ENCODE assay signal across 1 cellular context in the genomic region with DNA sequence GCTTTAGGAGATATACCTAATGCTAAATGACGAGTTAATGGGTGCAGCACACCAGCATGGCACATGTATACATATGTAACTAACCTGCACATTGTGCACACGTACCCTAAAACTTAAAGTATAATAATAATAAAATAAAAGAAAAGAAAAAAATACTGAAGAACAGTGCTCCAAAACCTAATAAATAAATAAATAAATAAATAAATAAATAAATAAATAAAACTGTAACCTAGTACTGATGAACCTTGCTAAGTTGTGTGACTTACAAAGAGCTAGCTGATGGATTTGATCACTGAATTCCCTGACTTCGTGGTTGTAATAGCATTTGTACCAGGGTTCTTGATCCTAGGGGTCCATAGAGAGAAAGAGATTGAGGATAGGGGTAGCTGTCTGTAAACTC.
TF ChIP-seq lines count a peak whose summit lies in the region.

No MANE protein-coding gene starts in this region.

TF ChIP-seq in HEK293, 187 proteins besides CTCF, POLR2A, EP300 and RAD21 (continued from another document):
- TF ChIP-seq, protein P1, sequence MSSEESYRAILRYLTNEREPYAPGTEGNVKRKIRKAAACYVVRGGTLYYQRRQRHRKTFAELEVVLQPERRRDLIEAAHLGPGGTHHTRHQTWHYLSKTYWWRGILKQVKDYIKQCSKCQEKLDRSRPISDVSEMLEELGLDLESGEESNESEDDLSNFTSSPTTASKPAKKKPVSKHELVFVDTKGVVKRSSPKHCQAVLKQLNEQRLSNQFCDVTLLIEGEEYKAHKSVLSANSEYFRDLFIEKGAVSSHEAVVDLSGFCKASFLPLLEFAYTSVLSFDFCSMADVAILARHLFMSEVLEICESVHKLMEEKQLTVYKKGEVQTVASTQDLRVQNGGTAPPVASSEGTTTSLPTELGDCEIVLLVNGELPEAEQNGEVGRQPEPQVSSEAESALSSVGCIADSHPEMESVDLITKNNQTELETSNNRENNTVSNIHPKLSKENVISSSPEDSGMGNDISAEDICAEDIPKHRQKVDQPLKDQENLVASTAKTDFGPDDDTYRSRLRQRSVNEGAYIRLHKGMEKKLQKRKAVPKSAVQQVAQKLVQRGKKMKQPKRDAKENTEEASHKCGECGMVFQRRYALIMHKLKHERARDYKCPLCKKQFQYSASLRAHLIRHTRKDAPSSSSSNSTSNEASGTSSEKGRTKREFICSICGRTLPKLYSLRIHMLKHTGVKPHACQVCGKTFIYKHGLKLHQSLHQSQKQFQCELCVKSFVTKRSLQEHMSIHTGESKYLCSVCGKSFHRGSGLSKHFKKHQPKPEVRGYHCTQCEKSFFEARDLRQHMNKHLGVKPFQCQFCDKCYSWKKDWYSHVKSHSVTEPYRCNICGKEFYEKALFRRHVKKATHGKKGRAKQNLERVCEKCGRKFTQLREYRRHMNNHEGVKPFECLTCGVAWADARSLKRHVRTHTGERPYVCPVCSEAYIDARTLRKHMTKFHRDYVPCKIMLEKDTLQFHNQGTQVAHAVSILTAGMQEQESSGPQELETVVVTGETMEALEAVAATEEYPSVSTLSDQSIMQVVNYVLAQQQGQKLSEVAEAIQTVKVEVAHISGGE (tag by site-specific recombination; conservative IDR thresholded peaks at IDR 0.05; ENCODE audit: low read depth), result peak; percentile 73
- TF ChIP-seq ZNF629 (tag by site-specific recombination; IDR thresholded peaks at IDR 0.05) (0 out of 2 replicates have a peak, but pooled peaks have one; percentile 22), ZNF266 (tag by site-specific recombination; IDR thresholded peaks at IDR 0.05; ENCODE audit: low read depth) (0 out of 2 replicates have a peak, but pooled peaks have one; percentile 30), ZBTB8A (tag by site-specific recombination; IDR thresholded peaks at IDR 0.05) (peak; percentile 54; the same call in 1 of the 2 replicates), ZNF426 (tag by site-specific recombination; IDR thresholded peaks at IDR 0.05) (peak; percentile 78), ZNF558 (tag by site-specific recombination; IDR thresholded peaks at IDR 0.05) (0 out of 2 replicates have a peak, but pooled peaks have one; percentile 18), ZNF664 (tag by site-specific recombination; IDR thresholded peaks at IDR 0.05) (0 out of 2 replicates have a peak, but pooled peaks have one; percentile 35)
- TF ChIP-seq, protein P2, sequence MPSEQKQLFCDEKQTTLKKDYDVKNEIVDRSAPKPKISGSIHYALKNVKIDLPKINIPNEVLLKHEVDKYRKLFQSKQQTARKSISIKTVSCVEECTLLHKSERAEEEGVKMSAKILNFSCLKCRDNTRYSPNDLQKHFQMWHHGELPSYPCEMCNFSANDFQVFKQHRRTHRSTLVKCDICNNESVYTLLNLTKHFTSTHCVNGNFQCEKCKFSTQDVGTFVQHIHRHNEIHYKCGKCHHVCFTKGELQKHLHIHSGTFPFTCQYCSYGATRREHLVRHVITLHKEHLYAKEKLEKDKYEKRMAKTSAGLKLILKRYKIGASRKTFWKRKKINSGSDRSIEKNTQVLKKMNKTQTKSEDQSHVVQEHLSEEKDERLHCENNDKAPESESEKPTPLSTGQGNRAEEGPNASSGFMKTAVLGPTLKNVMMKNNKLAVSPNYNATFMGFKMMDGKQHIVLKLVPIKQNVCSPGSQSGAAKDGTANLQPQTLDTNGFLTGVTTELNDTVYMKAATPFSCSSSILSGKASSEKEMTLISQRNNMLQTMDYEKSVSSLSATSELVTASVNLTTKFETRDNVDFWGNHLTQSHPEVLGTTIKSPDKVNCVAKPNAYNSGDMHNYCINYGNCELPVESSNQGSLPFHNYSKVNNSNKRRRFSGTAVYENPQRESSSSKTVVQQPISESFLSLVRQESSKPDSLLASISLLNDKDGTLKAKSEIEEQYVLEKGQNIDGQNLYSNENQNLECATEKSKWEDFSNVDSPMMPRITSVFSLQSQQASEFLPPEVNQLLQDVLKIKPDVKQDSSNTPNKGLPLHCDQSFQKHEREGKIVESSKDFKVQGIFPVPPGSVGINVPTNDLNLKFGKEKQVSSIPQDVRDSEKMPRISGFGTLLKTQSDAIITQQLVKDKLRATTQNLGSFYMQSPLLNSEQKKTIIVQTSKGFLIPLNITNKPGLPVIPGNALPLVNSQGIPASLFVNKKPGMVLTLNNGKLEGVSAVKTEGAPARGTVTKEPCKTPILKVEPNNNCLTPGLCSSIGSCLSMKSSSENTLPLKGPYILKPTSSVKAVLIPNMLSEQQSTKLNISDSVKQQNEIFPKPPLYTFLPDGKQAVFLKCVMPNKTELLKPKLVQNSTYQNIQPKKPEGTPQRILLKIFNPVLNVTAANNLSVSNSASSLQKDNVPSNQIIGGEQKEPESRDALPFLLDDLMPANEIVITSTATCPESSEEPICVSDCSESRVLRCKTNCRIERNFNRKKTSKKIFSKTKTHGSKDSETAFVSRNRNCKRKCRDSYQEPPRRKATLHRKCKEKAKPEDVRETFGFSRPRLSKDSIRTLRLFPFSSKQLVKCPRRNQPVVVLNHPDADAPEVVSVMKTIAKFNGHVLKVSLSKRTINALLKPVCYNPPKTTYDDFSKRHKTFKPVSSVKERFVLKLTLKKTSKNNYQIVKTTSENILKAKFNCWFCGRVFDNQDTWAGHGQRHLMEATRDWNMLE (tag by site-specific recombination; conservative IDR thresholded peaks at IDR 0.05; ENCODE audit: low read depth), result peak; percentile 82
